In the genomic region with DNA sequence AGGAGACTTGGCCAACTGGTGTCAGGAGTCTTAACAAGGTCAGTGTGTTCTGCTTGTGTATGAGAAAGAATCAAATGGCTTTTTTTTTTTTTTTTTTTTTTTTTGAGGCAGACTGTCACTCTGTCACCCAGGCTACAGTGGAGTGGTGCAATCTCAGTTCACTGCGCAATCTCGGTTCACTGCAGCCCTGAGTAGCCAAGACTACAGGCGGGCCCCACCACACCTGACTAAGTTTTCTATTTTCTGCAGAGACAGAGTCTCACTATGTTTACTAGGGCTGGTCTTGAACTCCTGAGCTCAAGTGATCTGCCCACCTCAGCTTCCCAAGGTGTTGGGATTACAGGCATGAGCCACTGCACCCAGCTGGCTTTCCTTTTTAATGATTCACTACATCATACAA, we compare ENCODE assay signal across 9 cellular contexts. TPM values are rescaled to one million over a fixed set of nuclear protein-coding genes. Genes with fewer than 3 reads are reported as not detected.
DNase-seq lines count a peak whose midpoint lies in the region; ATAC-seq and TF ChIP-seq lines count a peak whose summit lies in the region.
"Had no signal": no experiment of that assay in that cellular context is flagged by ENCODE, and none has a peak within 500 bp of the region (broad histone marks: within the 10 kb centered on the region; RNA-seq: fewer than 3 reads in every experiment).

No MANE protein-coding gene starts in this region.

- H3K4me3 ChIP-seq in breast epithelium = no peak overlapping the region
- H3K4me3 ChIP-seq in vagina = no peak overlapping the region
- H3K4me3 ChIP-seq: prostate gland had no signal

- H3K9me3 Mint-ChIP-seq in MCF 10A (ENCODE audit: unreplicated experiment) = no peaks in the 10 kb centered on the region
- no peaks in the 10 kb centered on the region for H3K9me3 Mint-ChIP-seq in neural crest cell

- no peak for ATAC-seq in HG02938 (IDR thresholded peaks at IDR 0.05; ENCODE audit: unreplicated experiment)

- peak overlapping the region; percentile 50 for H3K27ac Mint-ChIP-seq in MCF 10A (ENCODE audit: low read depth, unreplicated experiment)
- H3K27ac Mint-ChIP-seq in neural crest cell (ENCODE audit: unreplicated experiment) = peak overlapping the region; percentile 37

- BruUV-seq in MCF 10A (replicated peaks; lab: Mats Ljungman, UMichigan) = no TSS peak

- POLR2A ChIA-PET in MCF 10A (lab: Yijun Ruan, JAX) = interaction anchor here (1.4 kb wide), 1 partner anchor 19 kb away, joined by 3 read pairs; no protein-coding TSS in a partner anchor

- TF ChIP-seq CTCF in MCF 10A (IDR thresholded peaks at IDR 0.05; ENCODE audit: unreplicated experiment) (no peak), breast epithelium (IDR thresholded peaks at IDR 0.05) (no peak), neural crest cell (conservative IDR thresholded peaks at IDR 0.05) (no peak), vagina (IDR thresholded peaks at IDR 0.05) (no peak)

- H3K9me3 ChIP-seq in breast epithelium (no peaks in the 10 kb centered on the region), vagina (no peaks in the 10 kb centered on the region)
- H3K9me3 ChIP-seq: prostate gland had no signal

- H3K27me3 Mint-ChIP-seq in MCF 10A (ENCODE audit: insufficient read depth, unreplicated experiment) (no peaks in the 10 kb centered on the region), neural crest cell (ENCODE audit: low read depth) (no peaks in the 10 kb centered on the region)

- H3K36me3 Mint-ChIP-seq in MCF 10A (ENCODE audit: insufficient read depth, unreplicated experiment) = no peaks in the 10 kb centered on the region
- no peaks in the 10 kb centered on the region for H3K36me3 Mint-ChIP-seq in neural crest cell (ENCODE audit: low read depth)

- H3K4me1 ChIP-seq in breast epithelium = no peaks in the 10 kb centered on the region
- H3K4me1 ChIP-seq in vagina = peaks cover 35% of the 10 kb centered on the region
- H3K4me1 ChIP-seq: prostate gland had no signal

- CTCF ChIA-PET in MCF 10A (lab: Yijun Ruan, JAX) = interaction anchor here (1.1 to 2.1 kb wide), 3 partner anchors 9 to 76 kb away, joined by 3 to 6 read pairs (median 3); no protein-coding TSS in a partner anchor

- intact Hi-C loops in MCF 10A (cut with micrococcal nuclease) = no loop called here
- intact Hi-C loops in breast epithelium (cut with DNase I; ENCODE audit: low total_unique reads) = no loop called here
- intact Hi-C loops in vagina (cut with DNase I) = no loop called here

- no peak overlapping the region for H3K27ac ChIP-seq in breast epithelium
- H3K27ac ChIP-seq in vagina = peak overlapping the region; percentile 63
- H3K27ac ChIP-seq: prostate gland had no signal

- peaks cover 59% of the 10 kb centered on the region for H3K4me1 Mint-ChIP-seq in MCF 10A (ENCODE audit: insufficient read depth, unreplicated experiment)
- peaks cover 35% of the 10 kb centered on the region for H3K4me1 Mint-ChIP-seq in neural crest cell

- no peak for TF ChIP-seq POLR2A in breast epithelium (IDR thresholded peaks at IDR 0.05)
- no peak for TF ChIP-seq POLR2A in vagina (IDR thresholded peaks at IDR 0.05)

- H3K4me3 Mint-ChIP-seq in MCF 10A (ENCODE audit: unreplicated experiment) (no peak overlapping the region), neural crest cell (no peak overlapping the region)

- DNase-seq in MCF 10A (ENCODE audit: unreplicated experiment) = peak; percentile 22
- no peak for DNase-seq in breast epithelium (ENCODE audit: low spot score in 2 of 2)
- peak; percentile 41 to 57 for DNase-seq in activated T-helper 1 cell treated with anti-CD3 and anti-CD28 coated beads, Interleukin-2, amount 50 U/mL, for 16 hours (ENCODE audit: low read depth in 1 of 2, low spot score in 1 of 2)
- no peak for DNase-seq in neural crest cell (ENCODE audit: low read depth, low spot score)
- no peak for DNase-seq in vagina (ENCODE audit: extremely low spot score in 2 of 2)
- DNase-seq in NCI-H345 (lab: John Stamatoyannopoulos, UW) = no peak
- no peak for DNase-seq in SK-N-DZ (ENCODE audit: low spot score)

- H3K27me3 ChIP-seq in breast epithelium = no peaks in the 10 kb centered on the region
- no peaks in the 10 kb centered on the region for H3K27me3 ChIP-seq in vagina

- H3K36me3 ChIP-seq in breast epithelium (no peaks in the 10 kb centered on the region), vagina (no peaks in the 10 kb centered on the region)
- H3K36me3 ChIP-seq: prostate gland had no signal

RNA-seq across cellular contexts. Expression of a gene that starts 3.0 kb away (rescaled TPM):
- total RNA-seq in MCF 10A (2022) = 0.26 and 0.44 TPM in 2 replicates
- total RNA-seq in breast epithelium = 10 to 100 TPM; 10.1 to 26.1 (median 16.7) TPM
- total RNA-seq in neural crest cell = 0.11 TPM in 1 of 2 replicates, not detected in the other
- total RNA-seq in vagina = 69.7 TPM
- polyA plus RNA-seq in SK-N-DZ (2014; cell fraction: cytosol; rRNA removed) = not detected in 2 replicates
- polyA plus RNA-seq in SK-N-DZ (2014; cell fraction: nucleus; rRNA removed) = not detected in 2 replicates

Comparison
In these comparisons a context has a peak if more than half of its experiments do, and no peak if none do; other contexts are left out.
1. DNase-seq: peak in MCF 10A (single experiment) and activated T-helper 1 cell treated with anti-CD3 and anti-CD28 coated beads, Interleukin-2, amount 50 U/mL, for 16 hours (2 of 2); none in breast epithelium (0 of 2), neural crest cell (single experiment), vagina (0 of 2), NCI-H345 (single experiment) and SK-N-DZ (single experiment).